8 cellular contexts compared by ENCODE assay signal in genomic region chr17:28811594-28812135, GRCh38. TPM values are rescaled to one million over a fixed set of nuclear protein-coding genes. Genes with fewer than 3 reads are reported as not detected.
DNase-seq lines count a peak whose midpoint lies in the region; ATAC-seq, FAIRE-seq and TF ChIP-seq lines count a peak whose summit lies in the region.

No MANE protein-coding gene starts in this region.

- H3K9ac ChIP-seq in NT2/D1 (ENCODE audit: insufficient read length, low read depth) = peak overlapping the region; percentile 38

- intact Hi-C loops in upper lobe of right lung (cut with DNase I) = no loop called here

- peak; percentile 87 for FAIRE-seq in GM19239 (lab: Jason Lieb, UNC)

- no peaks in the 10 kb centered on the region for H3K4me1 ChIP-seq in NT2/D1 (ENCODE audit: insufficient read depth, insufficient read length)
- peaks cover 31% of the 10 kb centered on the region for H3K4me1 ChIP-seq in upper lobe of right lung

- peak overlapping the region; percentile 89 for H3K27ac ChIP-seq in upper lobe of right lung

- H3K36me3 ChIP-seq in NT2/D1 (ENCODE audit: insufficient read depth, insufficient read length, low read length) (no peaks in the 10 kb centered on the region), upper lobe of right lung (no peaks in the 10 kb centered on the region)

- TF ChIP-seq CTCF in upper lobe of right lung (IDR thresholded peaks at IDR 0.05) = no peak

- ATAC-seq in upper lobe of right lung (no peak), GM21423 (IDR thresholded peaks at IDR 0.05; ENCODE audit: unreplicated experiment) (no peak)

- DNase-seq in Ammon's horn (ENCODE audit: low spot score) = peak; percentile 8
- no peak for DNase-seq in GM19239 (ENCODE audit: insufficient read length, low spot score)
- no peak for DNase-seq in NT2/D1 (ENCODE audit: low read depth, low spot score)
- peak; percentile 45 for DNase-seq in cerebellum (ENCODE audit: low spot score)
- peak; percentile 49 for DNase-seq in medulla oblongata (ENCODE audit: extremely low spot score)
- no peak for DNase-seq in upper lobe of right lung
- no peak for DNase-seq in activated CD8-positive, alpha-beta memory T cell treated with anti-CD3 and anti-CD28 coated beads for 24 hours

- no peaks in the 10 kb centered on the region for H3K27me3 ChIP-seq in NT2/D1 (ENCODE audit: insufficient read depth, insufficient read length)
- no peaks in the 10 kb centered on the region for H3K27me3 ChIP-seq in upper lobe of right lung

- H3K9me3 ChIP-seq in NT2/D1 (ENCODE audit: insufficient read depth, low read length) = no peaks in the 10 kb centered on the region
- no peaks in the 10 kb centered on the region for H3K9me3 ChIP-seq in upper lobe of right lung

- H3K4me3 ChIP-seq in NT2/D1 (ENCODE audit: insufficient read length, low read depth) (peak overlapping the region; percentile 49), upper lobe of right lung (peak overlapping the region; percentile 91)

RNA-seq across cellular contexts. Expression of gene FAM222B, which starts 30.9 kb away (rescaled TPM):
- total RNA-seq in cerebellum = 12.2 TPM
- total RNA-seq in upper lobe of right lung = 22.2 TPM

RNA-seq across cellular contexts. Expression of gene ERAL1, which starts 43.2 kb away (rescaled TPM):
- total RNA-seq in cerebellum (28.8 TPM), upper lobe of right lung (24.4 TPM)

Comparison
In these comparisons a context has a peak if more than half of its experiments do, and no peak if none do; other contexts are left out.
1. DNase-seq: peak in Ammon's horn (single experiment), cerebellum (single experiment) and medulla oblongata (single experiment); none in GM19239 (single experiment), NT2/D1 (single experiment), upper lobe of right lung (single experiment) and activated CD8-positive, alpha-beta memory T cell treated with anti-CD3 and anti-CD28 coated beads for 24 hours (single experiment).